In genomic region chr15:100879461-100880138, GRCh38 we compare ENCODE assay signal across 8 cellular contexts. TPM values are rescaled to one million over a fixed set of nuclear protein-coding genes. Genes with fewer than 3 reads are reported as not detected.
DNase-seq lines count a peak whose midpoint lies in the region; ATAC-seq and TF ChIP-seq lines count a peak whose summit lies in the region.

Gene ALDH1A3 (plus strand): TSS chr15:100879831. CDS start chr15:100879908, 77 bp downstream.

- H3K36me3 ChIP-seq in psoas muscle (ENCODE audit: insufficient read depth in 1 of 2, low read depth in 1 of 2): no peaks in the 10 kb centered on the region

- WGBS in psoas muscle, 3 donors: 1 to 2% (median 1%) methylated on average over 17 to 93 of the region's 94 CpGs

- H3K27ac ChIP-seq in psoas muscle: peak within 1 kb of the TSS; percentile 66

- H3K9me3 ChIP-seq in psoas muscle: no peaks in the 10 kb centered on the region

- peak; percentile 20 for DNase-seq in activated T-cell treated with anti-CD3 and anti-CD28 coated beads, Interleukin-2, amount 50 U/mL, for 1 hour
- peak; percentile 61 for DNase-seq in glomerular visceral epithelial cell (ENCODE audit: extremely low spot score)
- peak; percentile 73 to 83 for DNase-seq in psoas muscle
- no peak for DNase-seq in GF-D8 (lab: John Stamatoyannopoulos, UW)
- no peak for DNase-seq in NCI-H2196 (lab: John Stamatoyannopoulos, UW; ENCODE audit: unreplicated experiment)

- peak within 1 kb of the TSS; percentile 58; the same call in 1 of the 2 replicates for H3K4me3 ChIP-seq in GM08714 (ENCODE audit: low read length)
- H3K4me3 ChIP-seq in psoas muscle: peak within 1 kb of the TSS; percentile 76

- peaks cover 0 to 21% (median 2%) of the 10 kb centered on the region in 3 donors for H3K27me3 ChIP-seq in psoas muscle (ENCODE audit: insufficient read depth in 3 of 3, low read length in 2 of 3)

- no peaks in the 10 kb centered on the region for H3K4me1 ChIP-seq in psoas muscle

- no peak for TF ChIP-seq CTCF in psoas muscle (IDR thresholded peaks at IDR 0.05)

- ATAC-seq in HG02798 (IDR thresholded peaks at IDR 0.05; ENCODE audit: poor library complexity, unreplicated experiment): peak; percentile 45
- peak; percentile 67 to 88 (median 80) for ATAC-seq in psoas muscle
- ATAC-seq in HG02973 (IDR thresholded peaks at IDR 0.05; ENCODE audit: unreplicated experiment): no peak

- intact Hi-C loops in psoas muscle (cut with DNase I): no loop called here

RNA-seq across cellular contexts. Expression of gene ALDH1A3, which starts in this region (rescaled TPM):
- 10 to 100 TPM in 3 of 4 donors, 1 to 10 TPM in 1; 8.5 to 51.6 (median 23.1) TPM for total RNA-seq in psoas muscle
- 10 to 100 TPM in 1 of 3 donors, 1 to 10 TPM in 2; 7.3 to 11.9 (median 8.0) TPM for polyA plus RNA-seq in psoas muscle

Comparison
In these comparisons a context has a peak if more than half of its experiments do, and no peak if none do; other contexts are left out.
1. DNase-seq: peak in activated T-cell treated with anti-CD3 and anti-CD28 coated beads, Interleukin-2, amount 50 U/mL, for 1 hour (single experiment), glomerular visceral epithelial cell (single experiment) and psoas muscle (2 of 2); none in GF-D8 (single experiment) and NCI-H2196 (single experiment).